Comparison of ENCODE assay signal across 31 cellular contexts in genomic region chr2:114499101-114499500, GRCh38. TPM values are rescaled to one million over a fixed set of nuclear protein-coding genes. Genes with fewer than 3 reads are reported as not detected.
A peak's percentile ranks its signal among the peaks of the same experiment; 100 is the strongest.
DNase-seq lines count a peak whose midpoint lies in the region; ATAC-seq and FAIRE-seq lines count a peak whose summit lies in the region.
"Had no signal": no experiment of that assay in that cellular context is flagged by ENCODE, and none has a peak within 500 bp of the region (broad histone marks: within the 10 kb centered on the region; RNA-seq: fewer than 3 reads in every experiment).

No MANE protein-coding gene starts in this region.

- H4K91ac ChIP-seq in neuronal stem cell (ENCODE audit: low read depth, low read length, poor library complexity), result peak overlapping the region; percentile 11

- no peaks in the 10 kb centered on the region for H3K4me1 ChIP-seq in neuronal stem cell (ENCODE audit: control insufficient read depth in 2 of 2, insufficient read depth in 1 of 2, low read depth in 1 of 2, low read length in 2 of 2)
- no peaks in the 10 kb centered on the region for H3K4me1 ChIP-seq in small intestine (ENCODE audit: control insufficient read depth in 2 of 2, insufficient read depth in 1 of 2, low read depth in 1 of 2, low read length in 1 of 2)
- H3K4me1 ChIP-seq: BE2C, BLaER1 had no signal

- H2AK5ac ChIP-seq in neuronal stem cell (ENCODE audit: low read depth, low read length), result no peak overlapping the region

- no peak overlapping the region for H3K14ac ChIP-seq in neuronal stem cell (ENCODE audit: low read length)

- H3K4me3 ChIP-seq in neuronal stem cell (ENCODE audit: low read length in 2 of 2) (no peak overlapping the region), small intestine (ENCODE audit: low read depth in 1 of 2, low read length in 2 of 2) (no peak overlapping the region)
- H3K4me3 ChIP-seq: BLaER1, GM12878 had no signal

- H3K79me1 ChIP-seq in neuronal stem cell (ENCODE audit: low read depth, low read length), result no peaks in the 10 kb centered on the region

- no peak overlapping the region for H2BK12ac ChIP-seq in neuronal stem cell (ENCODE audit: low read length)

- WGBS in neuronal stem cell (ENCODE audit: extremely low coverage in 2 of 2, insufficient read length in 2 of 2, insufficient replicate concordance in 1 of 2), 2 donors, result no CpG with 5 or more reads among the region's 4 CpGs
- 57 to 69% (median 69%) methylated on average over 4 of the region's 4 CpGs for WGBS in small intestine, 3 donors

- no peak overlapping the region for H3K23ac ChIP-seq in neuronal stem cell (ENCODE audit: low read depth, low read length, poor library complexity)

- H3K36me3 ChIP-seq in neuronal stem cell (replicated peaks in 1 of 2; ENCODE audit: control insufficient read depth in 2 of 2, insufficient read depth in 2 of 2, low read length in 2 of 2), result peaks cover 0 to 1% of the 10 kb centered on the region in 2 donors
- H3K36me3 ChIP-seq in small intestine (ENCODE audit: control insufficient read depth in 2 of 2, insufficient read depth in 2 of 2, low read length in 2 of 2), result no peaks in the 10 kb centered on the region
- H3K36me3 ChIP-seq: BE2C, BLaER1 had no signal

- no peak overlapping the region for H3K18ac ChIP-seq in neuronal stem cell (ENCODE audit: low read length)

- no peak overlapping the region for H4K8ac ChIP-seq in neuronal stem cell (ENCODE audit: low read depth, low read length)

- intact Hi-C loops in left colon (cut with DNase I, micrococcal nuclease), result no loop called here

- H2BK5ac ChIP-seq in neuronal stem cell (ENCODE audit: low read length), result no peak overlapping the region

- no peak overlapping the region for H3K4me2 ChIP-seq in neuronal stem cell (ENCODE audit: insufficient read depth, low read length, poor library complexity, severe bottlenecking)
- H3K4me2 ChIP-seq: BLaER1 had no signal

- no peak overlapping the region for H3K4ac ChIP-seq in neuronal stem cell (ENCODE audit: low read length)

- no peak overlapping the region for H2BK120ac ChIP-seq in neuronal stem cell (ENCODE audit: low read depth, low read length)

- H2BK15ac ChIP-seq in neuronal stem cell (ENCODE audit: low read length), result no peak overlapping the region

- H3K27me3 ChIP-seq in neuronal stem cell (ENCODE audit: control insufficient read depth in 3 of 3, insufficient read depth in 3 of 3, low read depth in 1 of 3, low read length in 3 of 3) (no peaks in the 10 kb centered on the region), small intestine (ENCODE audit: control insufficient read depth in 2 of 2, insufficient read depth in 2 of 2, low read length in 2 of 2) (no peaks in the 10 kb centered on the region)
- H3K27me3 ChIP-seq: BE2C, BLaER1 had no signal

- DNase-seq in left colon (no peak), neuronal stem cell (ENCODE audit: low spot score) (no peak), small intestine (peak; percentile 86), NCI-H1105 treated with DMSO at 0.1 percent for 48 hours (lab: John Stamatoyannopoulos, UW) (no peak)
- no peak for DNase-seq in stimulated activated CD4-positive, alpha-beta T cell treated with anti-CD3 and anti-CD28 coated beads, Interleukin-4, amount 100 ng/mL, for 1 hour
- DNase-seq: 8988T; ACHN; BE2C; C1 segment of cervical spinal cord; CD4-positive, alpha-beta memory T cell; CD4-positive, CD25-positive, alpha-beta regulatory T cell; CD8-positive, alpha-beta memory T cell; COR-L47; DMS 273 treated with DMSO at 0.1 percent for 48 hours; DMS153; DMS53; DMS79; DND-41; EL; GDM1 had no signal

- no peak overlapping the region for H3K27ac ChIP-seq in neuronal stem cell (replicated peaks; ENCODE audit: low read length)
- no peak overlapping the region for H3K27ac ChIP-seq in small intestine (ENCODE audit: low read depth in 1 of 2, low read length in 1 of 2)
- H3K27ac ChIP-seq: BLaER1 had no signal

- H2AFZ ChIP-seq in neuronal stem cell (ENCODE audit: low read length), result no peak overlapping the region

- H3K9me3 ChIP-seq in neuronal stem cell (replicated peaks in 1 of 2; ENCODE audit: control insufficient read depth in 2 of 2, insufficient read depth in 1 of 2, low read depth in 1 of 2, low read length in 2 of 2), result peaks cover 0 to 3% of the 10 kb centered on the region in 2 donors
- no peaks in the 10 kb centered on the region for H3K9me3 ChIP-seq in small intestine (ENCODE audit: control insufficient read depth, low read depth)
- H3K9me3 ChIP-seq: BE2C, BLaER1 had no signal

- no peak for FAIRE-seq in small intestine (lab: Jason Lieb, UNC)
- FAIRE-seq: A204.1, GM12878, GM12892, GM18507 had no signal

- ATAC-seq in left colon, result peak; percentile 99
- no peak for ATAC-seq in esophagus mucosa
- ATAC-seq: GM12878 had no signal

- no peak overlapping the region for H3K9ac ChIP-seq in neuronal stem cell (ENCODE audit: low read depth, low read length, poor library complexity)
- H3K9ac ChIP-seq: BLaER1 had no signal

RNA-seq across cellular contexts. Expression of gene DPP10, which starts 56.7 kb away (rescaled TPM):
- total RNA-seq in left colon (10 to 100 TPM in 1 of 2 donors, 1 to 10 TPM in 1; 6.1 to 11.2 TPM), esophagus mucosa (not detected)
- polyA plus RNA-seq in neuronal stem cell (2013, experiment 1 of 2), result 4.5 TPM
- 4.5 TPM for polyA plus RNA-seq in neuronal stem cell (2013, experiment 2 of 2)
- polyA plus RNA-seq in small intestine, result 1 to 10 TPM in 2 of 3 donors, under 1 TPM in 1; 0.54 to 1.8 (median 1.6) TPM
- total RNA-seq: A673; CD4-positive, alpha-beta memory T cell; CD4-positive, CD25-positive, alpha-beta regulatory T cell; CD8-positive, alpha-beta memory T cell; Daoy; G401; GM12878 had no signal
- polyA plus RNA-seq: AG04450; CD14-positive monocyte; CD4-positive, alpha-beta memory T cell; CD4-positive, CD25-positive, alpha-beta regulatory T cell; CD8-positive, alpha-beta memory T cell; GM12878 had no signal
